Comparison of ENCODE assay signal across 15 cellular contexts in genomic region chr22:35462558-35463230, GRCh38.
"Had no signal": no experiment of that assay in that cellular context is flagged by ENCODE, and none has a peak within 500 bp of the region (broad histone marks: within the 10 kb centered on the region; RNA-seq: fewer than 3 reads in every experiment).

No MANE protein-coding gene starts in this region.

- H3K27me3 Mint-ChIP-seq: activated CD4-positive, alpha-beta memory T cell treated with anti-CD3 and anti-CD28 coated beads for 36 hours; activated CD8-positive, alpha-beta memory T cell treated with anti-CD3 and anti-CD28 coated beads, Interleukin-2, amount 10 ng/mL, durations not matched to agents 7 days and 5 days; activated naive CD4-positive, alpha-beta T cell treated with anti-CD3 and anti-CD28 coated beads, Interleukin-2, amount 10 ng/mL, durations not matched to agents 7 days and 5 days; activated T-cell treated with anti-CD3 and anti-CD28 coated beads, Interleukin-2, amount 50 U/mL, for 24 hours; naive thymus-derived CD4-positive, alpha-beta T cell had no signal

- H3K4me1 Mint-ChIP-seq: activated CD8-positive, alpha-beta memory T cell treated with anti-CD3 and anti-CD28 coated beads, Interleukin-2, amount 10 ng/mL, durations not matched to agents 7 days and 5 days; activated naive CD4-positive, alpha-beta T cell treated with anti-CD3 and anti-CD28 coated beads, Interleukin-2, amount 10 ng/mL, durations not matched to agents 7 days and 5 days; naive thymus-derived CD4-positive, alpha-beta T cell; stimulated activated effector memory CD8-positive, alpha-beta T cell treated with anti-CD3 and anti-CD28 coated beads, Interleukin-12 subunit alpha, Interleukin-12 subunit beta, amount 100 ng/mL, for 72 hours had no signal

- ATAC-seq: activated CD8-positive, alpha-beta memory T cell treated with anti-CD3 and anti-CD28 coated beads, Interleukin-2, amount 10 ng/mL, durations not matched to agents 7 days and 5 days; gastroesophageal sphincter; heart right ventricle; left colon; naive thymus-derived CD4-positive, alpha-beta T cell; stimulated activated effector memory CD8-positive, alpha-beta T cell treated with anti-CD3 and anti-CD28 coated beads, Interleukin-12 subunit alpha, Interleukin-12 subunit beta, amount 100 ng/mL, for 72 hours had no signal

- H3K27ac ChIP-seq: cardiac muscle cell, gastroesophageal sphincter, heart right ventricle, neutrophil, thyroid gland, WERI-Rb-1 had no signal

- H3K4me3 Mint-ChIP-seq: activated CD4-positive, alpha-beta memory T cell treated with anti-CD3 and anti-CD28 coated beads for 36 hours; activated CD8-positive, alpha-beta memory T cell treated with anti-CD3 and anti-CD28 coated beads, Interleukin-2, amount 10 ng/mL, durations not matched to agents 7 days and 5 days; activated naive CD4-positive, alpha-beta T cell treated with anti-CD3 and anti-CD28 coated beads, Interleukin-2, amount 10 ng/mL, durations not matched to agents 7 days and 5 days; activated T-cell treated with anti-CD3 and anti-CD28 coated beads, Interleukin-2, amount 50 U/mL, for 24 hours; naive thymus-derived CD4-positive, alpha-beta T cell; stimulated activated effector memory CD8-positive, alpha-beta T cell treated with anti-CD3 and anti-CD28 coated beads, Interleukin-12 subunit alpha, Interleukin-12 subunit beta, amount 100 ng/mL, for 72 hours had no signal

- H3K4me3 ChIP-seq: cardiac muscle cell, gastroesophageal sphincter, heart right ventricle, thyroid gland had no signal

- H3K27ac Mint-ChIP-seq: activated CD4-positive, alpha-beta memory T cell treated with anti-CD3 and anti-CD28 coated beads for 36 hours; activated CD8-positive, alpha-beta memory T cell treated with anti-CD3 and anti-CD28 coated beads, Interleukin-2, amount 10 ng/mL, durations not matched to agents 7 days and 5 days; activated naive CD4-positive, alpha-beta T cell treated with anti-CD3 and anti-CD28 coated beads, Interleukin-2, amount 10 ng/mL, durations not matched to agents 7 days and 5 days; activated T-cell treated with anti-CD3 and anti-CD28 coated beads, Interleukin-2, amount 50 U/mL, for 24 hours; naive thymus-derived CD4-positive, alpha-beta T cell; stimulated activated effector memory CD8-positive, alpha-beta T cell treated with anti-CD3 and anti-CD28 coated beads, Interleukin-12 subunit alpha, Interleukin-12 subunit beta, amount 100 ng/mL, for 72 hours had no signal

- DNase-seq: activated CD4-positive, alpha-beta memory T cell treated with anti-CD3 and anti-CD28 coated beads for 36 hours; activated CD8-positive, alpha-beta memory T cell treated with anti-CD3 and anti-CD28 coated beads, Interleukin-2, amount 10 ng/mL, durations not matched to agents 7 days and 5 days; activated naive CD4-positive, alpha-beta T cell treated with anti-CD3 and anti-CD28 coated beads, Interleukin-2, amount 10 ng/mL, durations not matched to agents 7 days and 5 days; activated T-cell treated with anti-CD3 and anti-CD28 coated beads, Interleukin-2, amount 50 U/mL, for 24 hours; erythroblast; heart right ventricle; left colon; mammary epithelial cell; naive thymus-derived CD4-positive, alpha-beta T cell; thyroid gland; WERI-Rb-1 had no signal

- H3K36me3 ChIP-seq: cardiac muscle cell, gastroesophageal sphincter, heart right ventricle, neutrophil, thyroid gland, WERI-Rb-1 had no signal

- H3K27me3 ChIP-seq: cardiac muscle cell, gastroesophageal sphincter, heart right ventricle, thyroid gland had no signal

- H3K9me3 ChIP-seq: gastroesophageal sphincter, heart right ventricle, neutrophil, thyroid gland had no signal

- H3K9me3 Mint-ChIP-seq: activated CD4-positive, alpha-beta memory T cell treated with anti-CD3 and anti-CD28 coated beads for 36 hours; activated T-cell treated with anti-CD3 and anti-CD28 coated beads, Interleukin-2, amount 50 U/mL, for 24 hours had no signal
